In the genomic region with DNA sequence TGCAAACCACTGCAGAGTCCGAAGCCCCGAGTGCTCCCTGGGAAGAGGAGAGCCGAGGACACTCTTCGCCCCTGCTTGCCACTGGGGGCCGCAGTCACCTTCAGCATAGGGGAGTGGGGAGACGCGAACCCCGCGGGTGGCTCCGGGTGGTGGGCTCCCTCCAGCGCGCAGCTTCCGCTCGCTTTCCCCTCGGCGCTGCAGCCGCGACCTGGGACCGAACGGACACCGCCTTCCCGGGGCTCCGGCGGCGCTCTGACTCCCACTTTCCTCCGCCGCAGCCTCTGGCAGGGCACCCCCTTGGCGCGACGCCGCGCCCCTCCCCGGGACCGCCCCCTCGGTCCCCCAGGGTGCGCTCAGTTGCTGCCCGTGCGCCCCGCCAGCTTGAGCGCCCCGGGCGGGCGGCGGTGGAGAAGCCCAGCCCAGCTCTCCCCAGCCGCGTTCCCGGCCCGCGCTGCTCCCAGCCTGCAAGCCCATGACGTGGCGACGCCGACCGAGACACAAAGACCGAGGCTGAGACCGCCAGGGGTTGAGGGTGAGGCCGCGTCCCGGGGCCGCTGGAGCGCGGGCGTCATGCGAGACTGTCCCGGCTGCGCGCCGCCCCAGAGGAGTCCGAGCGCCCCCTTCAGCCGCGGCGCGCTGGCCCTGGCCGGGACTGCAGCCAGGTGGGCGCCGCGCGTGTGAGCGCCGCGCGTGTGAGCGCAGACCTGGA, we compare ENCODE assay signal across 8 cellular contexts. TPM values are rescaled to one million over a fixed set of nuclear protein-coding genes. Genes with fewer than 3 reads are reported as not detected.
DNase-seq lines count a peak whose midpoint lies in the region; ATAC-seq and TF ChIP-seq lines count a peak whose summit lies in the region.

A gene with protein sequence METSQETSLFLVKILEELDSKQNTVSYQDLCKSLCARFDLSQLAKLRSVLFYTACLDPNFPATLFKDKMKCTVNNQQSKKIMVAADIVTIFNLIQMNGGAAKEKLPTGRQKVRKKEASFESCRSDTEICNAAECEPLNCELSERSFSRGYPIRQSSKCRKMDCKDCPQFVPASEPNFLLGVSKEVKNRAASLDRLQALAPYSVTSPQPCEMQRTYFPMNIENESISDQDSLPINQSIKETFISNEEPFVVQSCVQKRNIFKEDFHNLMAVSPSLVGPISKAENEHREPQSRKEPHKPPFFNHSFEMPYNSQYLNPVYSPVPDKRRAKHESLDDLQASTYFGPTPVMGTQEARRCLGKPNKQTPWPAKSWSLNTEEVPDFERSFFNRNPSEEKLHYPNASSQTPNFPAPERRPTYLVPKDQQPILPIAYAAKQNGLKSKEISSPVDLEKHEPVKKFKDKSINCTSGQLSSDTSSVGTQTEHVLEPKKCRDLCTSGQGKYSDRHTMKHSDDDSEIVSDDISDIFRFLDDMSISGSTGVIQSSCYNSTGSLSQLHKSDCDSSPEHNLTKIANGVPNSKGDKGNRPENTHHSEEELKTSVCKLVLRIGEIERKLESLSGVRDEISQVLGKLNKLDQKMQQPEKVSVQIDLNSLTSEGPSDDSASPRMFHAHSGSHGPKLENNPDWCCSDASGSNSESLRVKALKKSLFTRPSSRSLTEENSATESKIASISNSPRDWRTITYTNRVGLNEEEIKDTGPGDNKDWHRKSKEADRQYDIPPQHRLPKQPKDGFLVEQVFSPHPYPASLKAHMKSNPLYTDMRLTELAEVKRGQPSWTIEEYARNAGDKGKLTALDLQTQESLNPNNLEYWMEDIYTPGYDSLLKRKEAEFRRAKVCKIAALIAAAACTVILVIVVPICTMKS (plus strand): TSS at position 701 of the 709 bp plus-strand sequence. CDS start 23,812 bp downstream, outside the sequence.

- in situ Hi-C loops in G401 (cut with HindIII; ENCODE audit: low sequenced_read_pairs), result no loop called here

- intact Hi-C loops in esophagus squamous epithelium (cut with DNase I), result no loop called here

- ATAC-seq in RWPE2 (ENCODE audit: low read depth), result peak; percentile 72
- ATAC-seq in HG03196 (IDR thresholded peaks at IDR 0.05; ENCODE audit: unreplicated experiment), result no peak
- no peak for ATAC-seq in GM21528 (IDR thresholded peaks at IDR 0.05; ENCODE audit: low FRiP score, unreplicated experiment)

- H3K36me3 ChIP-seq in RWPE2 (ENCODE audit: low read depth), result no peaks in the 10 kb centered on the region
- H3K36me3 ChIP-seq in esophagus squamous epithelium, result no peaks in the 10 kb centered on the region
- no peaks in the 10 kb centered on the region for H3K36me3 ChIP-seq in neural progenitor cell

- peaks cover 83% of the 10 kb centered on the region for H3K27me3 Mint-ChIP-seq in T-helper 1 cell treated with Interleukin-12 subunit alpha and Interleukin-12 subunit beta and Interleukin-4 antibody, amounts not matched to agents 30 μg/mL and 1 μg/mL, for 36 hours (ENCODE audit: low read depth)
- peaks cover 55% of the 10 kb centered on the region for H3K27me3 Mint-ChIP-seq in neural progenitor cell (ENCODE audit: insufficient read depth, low read depth)

- H3K4me1 Mint-ChIP-seq in T-helper 1 cell treated with Interleukin-12 subunit alpha and Interleukin-12 subunit beta and Interleukin-4 antibody, amounts not matched to agents 30 μg/mL and 1 μg/mL, for 36 hours (ENCODE audit: low read depth), result no peaks in the 10 kb centered on the region
- H3K4me1 Mint-ChIP-seq in neural progenitor cell, result peaks cover 27% of the 10 kb centered on the region

- DNase-seq in T-helper 1 cell, result no peak
- no peak for DNase-seq in RWPE2 (ENCODE audit: low spot score)
- DNase-seq in esophagus squamous epithelium (lab: John Stamatoyannopoulos, UW), result no peak
- DNase-seq in neural progenitor cell (ENCODE audit: low spot score), result peak; percentile 75
- no peak for DNase-seq in G401 (ENCODE audit: low spot score)

- H3K27me3 ChIP-seq in RWPE2 (ENCODE audit: insufficient read depth, poor library complexity, severe bottlenecking), result peaks cover 91% of the 10 kb centered on the region
- H3K27me3 ChIP-seq in esophagus squamous epithelium, result peaks cover 0 to 97% (median 15%) of the 10 kb centered on the region in 4 donors
- H3K27me3 ChIP-seq in neural progenitor cell, result peaks cover 100% of the 10 kb centered on the region

- no CpG with 5 or more reads among the region's 84 CpGs for WGBS in esophagus squamous epithelium, 2 donors

- H3K27ac ChIP-seq in RWPE2 (ENCODE audit: poor library complexity, severe bottlenecking), result no peak within 1 kb of the TSS
- H3K27ac ChIP-seq in esophagus squamous epithelium, result no peak within 1 kb of the TSS
- H3K27ac ChIP-seq in neural progenitor cell, result no peak within 1 kb of the TSS

- peaks cover 21% of the 10 kb centered on the region for H3F3A ChIP-seq in neural progenitor cell (ENCODE audit: low read depth)

- no peaks in the 10 kb centered on the region for H3K9me3 Mint-ChIP-seq in T-helper 1 cell treated with Interleukin-12 subunit alpha and Interleukin-12 subunit beta and Interleukin-4 antibody, amounts not matched to agents 30 μg/mL and 1 μg/mL, for 36 hours
- no peaks in the 10 kb centered on the region for H3K9me3 Mint-ChIP-seq in neural progenitor cell

- TF ChIP-seq CTCF in RWPE2 (IDR thresholded peaks at IDR 0.05; ENCODE audit: poor library complexity, severe bottlenecking) (peak; percentile 27), esophagus squamous epithelium (IDR thresholded peaks at IDR 0.05) (no peak), neural progenitor cell (IDR thresholded peaks at IDR 0.05) (peak; percentile 53)

- H2AFZ ChIP-seq in neural progenitor cell (replicated peaks), result peak within 1 kb of the TSS; percentile 63

- no peak within 1 kb of the TSS for H3K27ac Mint-ChIP-seq in T-helper 1 cell treated with Interleukin-12 subunit alpha and Interleukin-12 subunit beta and Interleukin-4 antibody, amounts not matched to agents 30 μg/mL and 1 μg/mL, for 36 hours
- no peak within 1 kb of the TSS for H3K27ac Mint-ChIP-seq in neural progenitor cell

- no peaks in the 10 kb centered on the region for H3K9me3 ChIP-seq in RWPE2 (ENCODE audit: severe bottlenecking)
- H3K9me3 ChIP-seq in esophagus squamous epithelium, result no peaks in the 10 kb centered on the region
- no peaks in the 10 kb centered on the region for H3K9me3 ChIP-seq in neural progenitor cell (ENCODE audit: low read depth)

- H3K4me3 ChIP-seq in RWPE2 (ENCODE audit: severe bottlenecking) (peak within 1 kb of the TSS; percentile 15), esophagus squamous epithelium (peak within 1 kb of the TSS; percentile 23 to 64 (median 38)), neural progenitor cell (peak within 1 kb of the TSS; percentile 65)

- H3K4me1 ChIP-seq in RWPE2 (ENCODE audit: insufficient read depth, poor library complexity, severe bottlenecking) (no peaks in the 10 kb centered on the region), esophagus squamous epithelium (peaks cover 12 to 24% (median 15%) of the 10 kb centered on the region in 3 donors), neural progenitor cell (peaks cover 25% of the 10 kb centered on the region)

- TF ChIP-seq POLR2A in esophagus squamous epithelium (IDR thresholded peaks at IDR 0.05), result no peak

- no peaks in the 10 kb centered on the region for H3K36me3 Mint-ChIP-seq in T-helper 1 cell treated with Interleukin-12 subunit alpha and Interleukin-12 subunit beta and Interleukin-4 antibody, amounts not matched to agents 30 μg/mL and 1 μg/mL, for 36 hours (ENCODE audit: low read depth)
- H3K36me3 Mint-ChIP-seq in neural progenitor cell, result no peaks in the 10 kb centered on the region

- no peaks in the 10 kb centered on the region for H3K79me2 ChIP-seq in neural progenitor cell (ENCODE audit: low read depth)

- H3K4me2 ChIP-seq in neural progenitor cell, result peak within 1 kb of the TSS; percentile 92

- H3K4me3 Mint-ChIP-seq in T-helper 1 cell treated with Interleukin-12 subunit alpha and Interleukin-12 subunit beta and Interleukin-4 antibody, amounts not matched to agents 30 μg/mL and 1 μg/mL, for 36 hours, result peak within 1 kb of the TSS; percentile 14
- H3K4me3 Mint-ChIP-seq in neural progenitor cell, result peak within 1 kb of the TSS; percentile 84

- H4K20me1 ChIP-seq in neural progenitor cell (ENCODE audit: low read depth), result peaks cover 33% of the 10 kb centered on the region

- H3K9ac ChIP-seq in neural progenitor cell, result no peak within 1 kb of the TSS

RNA-seq across cellular contexts. Expression of the gene that starts here (rescaled TPM):
- total RNA-seq in esophagus squamous epithelium (under 1 TPM; 0.03 to 0.38 (median 0.17) TPM), neural progenitor cell (ENCODE audit: low replicate concordance) (0.87 and 1.5 TPM in 2 replicates)
- 0.20 and 0.31 TPM in 2 replicates for total RNA-seq in G401 (2014; rRNA removed; shearing (Covaris generic))

Comparison
In these comparisons a context has a peak if more than half of its experiments do, and no peak if none do; other contexts are left out.
1. H3K4me3 ChIP-seq: peak in every context shown above with its lines; median percentile 65 in neural progenitor cell; 38 in esophagus squamous epithelium; 15 in RWPE2.
2. CTCF ChIP-seq: peak in RWPE2 (single experiment) and neural progenitor cell (single experiment); none in esophagus squamous epithelium (0 of 6).